Comparison of ENCODE assay signal across 16 cellular contexts in the genomic region with DNA sequence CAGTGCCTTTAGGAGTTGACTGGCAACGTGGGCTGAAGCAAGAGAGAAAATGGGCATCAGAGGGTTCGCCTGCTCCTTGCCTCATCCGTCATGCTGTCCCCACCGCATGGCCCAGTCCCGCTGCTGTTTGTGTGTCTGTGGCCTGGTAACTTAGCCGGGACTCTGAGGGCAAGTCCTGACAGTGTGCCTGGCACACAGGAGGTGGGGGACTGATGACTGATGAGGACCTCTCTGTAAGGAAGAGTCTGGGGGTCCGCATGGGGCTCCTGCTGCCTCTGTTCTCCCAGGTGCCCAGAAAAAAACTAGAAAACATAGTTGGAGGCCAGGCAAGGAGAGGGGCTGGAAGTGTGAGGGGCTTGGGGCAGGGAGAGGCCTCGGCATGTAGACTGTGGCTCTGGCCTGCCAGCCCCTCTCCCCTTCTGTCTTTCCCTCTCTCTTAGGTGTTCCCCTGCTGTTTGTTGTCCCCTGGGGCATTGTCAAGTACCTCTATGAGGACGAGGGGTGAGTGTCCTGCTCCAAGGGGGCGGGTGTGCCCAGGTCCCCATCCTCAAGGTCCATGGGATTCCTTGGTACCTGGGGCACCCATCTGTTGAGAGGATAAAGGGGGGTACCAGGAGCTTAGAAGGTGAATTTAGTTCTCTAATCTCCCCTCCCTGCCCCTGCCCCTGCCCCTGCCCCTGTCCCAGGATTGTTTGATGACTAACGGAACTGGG. TPM values are rescaled to one million over a fixed set of nuclear protein-coding genes. Genes with fewer than 3 reads are reported as not detected.
A peak's percentile ranks its signal among the peaks of the same experiment; 100 is the strongest.
DNase-seq lines count a peak whose midpoint lies in the region; ATAC-seq, FAIRE-seq and TF ChIP-seq lines count a peak whose summit lies in the region.
"Had no signal": no experiment of that assay in that cellular context is flagged by ENCODE, and none has a peak within 500 bp of the region (broad histone marks: within the 10 kb centered on the region; RNA-seq: fewer than 3 reads in every experiment).

No MANE protein-coding gene starts in this region.

- no peaks in the 10 kb centered on the region for H3K79me1 ChIP-seq in neuronal stem cell (ENCODE audit: low read depth, low read length)

- CTCF ChIA-PET in GM10248 (lab: Yijun Ruan, JAX): interaction anchor here (1.6 kb wide), 1 partner anchor 24 kb away, joined by 3 read pairs; no protein-coding TSS in a partner anchor

- H3K18ac ChIP-seq in neuronal stem cell (ENCODE audit: low read length): peak overlapping the region; percentile 17

- FAIRE-seq in RCC 7860 (lab: Jason Lieb, UNC): no peak
- FAIRE-seq: GM12878, H54 had no signal

- no peaks in the 10 kb centered on the region for H3K36me3 Mint-ChIP-seq in chondrocyte (ENCODE audit: low read depth)
- H3K36me3 Mint-ChIP-seq in naive thymus-derived CD8-positive, alpha-beta T cell: no peaks in the 10 kb centered on the region
- H3K36me3 Mint-ChIP-seq: CD4-positive, CD25-positive, alpha-beta regulatory T cell had no signal

- no peak overlapping the region for H3K4me3 ChIP-seq in neuronal stem cell (ENCODE audit: low read length in 2 of 2)
- H3K4me3 ChIP-seq: BLaER1 treated with 17β-estradiol and CSF1 and Interleukin-3, amounts not matched to agents 10 nM and 100 nM; GM12878 had no signal

- H3K27me3 Mint-ChIP-seq in chondrocyte (ENCODE audit: low read depth): peaks cover 25% of the 10 kb centered on the region
- H3K27me3 Mint-ChIP-seq in naive thymus-derived CD8-positive, alpha-beta T cell: no peaks in the 10 kb centered on the region

- H2BK5ac ChIP-seq in neuronal stem cell (ENCODE audit: low read length): no peak overlapping the region

- no peaks in the 10 kb centered on the region for H3K36me3 ChIP-seq in neuronal stem cell (replicated peaks in 1 of 2; ENCODE audit: control insufficient read depth in 2 of 2, insufficient read depth in 2 of 2, low read length in 2 of 2)
- H3K36me3 ChIP-seq: BLaER1 treated with 17β-estradiol and CSF1 and Interleukin-3, amounts not matched to agents 10 nM and 100 nM had no signal

- H3K4me2 ChIP-seq in neuronal stem cell (ENCODE audit: insufficient read depth, low read length, poor library complexity, severe bottlenecking): no peak overlapping the region

- ATAC-seq in naive thymus-derived CD8-positive, alpha-beta T cell: no peak

- peak; percentile 40 for DNase-seq in activated CD8-positive, alpha-beta memory T cell treated with anti-CD3 and anti-CD28 coated beads for 24 hours
- DNase-seq in activated CD8-positive, alpha-beta memory T cell treated with anti-CD3 and anti-CD28 coated beads, Interleukin-2, amount 50 U/mL, for 4 hours: no peak
- peak; percentile 20 for DNase-seq in GM10248 (ENCODE audit: extremely low spot score)
- peak; percentile 51 for DNase-seq in chondrocyte (ENCODE audit: low spot score)
- DNase-seq in neuronal stem cell (ENCODE audit: low spot score): no peak
- DNase-seq in naive thymus-derived CD8-positive, alpha-beta T cell: no peak
- no peak for DNase-seq in RCC 7860 (ENCODE audit: low spot score)
- DNase-seq in T-helper 2 cell: no peak
- DNase-seq: ACHN; CD4-positive, CD25-positive, alpha-beta regulatory T cell; DMS53 had no signal

- peak overlapping the region; percentile 15 for H3K14ac ChIP-seq in neuronal stem cell (ENCODE audit: low read length)

- POLR2A ChIA-PET in GM10248 (lab: Yijun Ruan, JAX): no interaction called here
- POLR2A ChIA-PET in naive thymus-derived CD8-positive, alpha-beta T cell (lab: Charles Lee): no interaction called here

- no peak overlapping the region for H4K91ac ChIP-seq in neuronal stem cell (ENCODE audit: low read depth, low read length, poor library complexity)

- H3K4me3 Mint-ChIP-seq in chondrocyte (ENCODE audit: unreplicated experiment): no peak overlapping the region
- H3K4me3 Mint-ChIP-seq in naive thymus-derived CD8-positive, alpha-beta T cell: no peak overlapping the region
- H3K4me3 Mint-ChIP-seq: CD4-positive, CD25-positive, alpha-beta regulatory T cell had no signal

- no CpG with 5 or more reads among the region's 11 CpGs for WGBS in neuronal stem cell (ENCODE audit: extremely low coverage in 2 of 2, insufficient read length in 2 of 2, insufficient replicate concordance in 1 of 2), 2 donors

- H3K4me1 ChIP-seq in neuronal stem cell (ENCODE audit: control insufficient read depth in 2 of 2, insufficient read depth in 1 of 2, low read depth in 1 of 2, low read length in 2 of 2): peaks cover 4 to 8% of the 10 kb centered on the region in 2 donors

- H3K9me3 ChIP-seq in neuronal stem cell (replicated peaks in 1 of 2; ENCODE audit: control insufficient read depth in 2 of 2, insufficient read depth in 1 of 2, low read depth in 1 of 2, low read length in 2 of 2): no peaks in the 10 kb centered on the region
- H3K9me3 ChIP-seq: BLaER1 treated with 17β-estradiol and CSF1 and Interleukin-3, amounts not matched to agents 10 nM and 100 nM had no signal

- H4K8ac ChIP-seq in neuronal stem cell (ENCODE audit: low read depth, low read length): no peak overlapping the region

- no peak overlapping the region for H3K27ac Mint-ChIP-seq in chondrocyte (ENCODE audit: unreplicated experiment)
- H3K27ac Mint-ChIP-seq in naive thymus-derived CD8-positive, alpha-beta T cell: no peak overlapping the region
- H3K27ac Mint-ChIP-seq: CD4-positive, CD25-positive, alpha-beta regulatory T cell had no signal

- H2BK15ac ChIP-seq in neuronal stem cell (ENCODE audit: low read length): no peak overlapping the region

- no peak overlapping the region for H2BK12ac ChIP-seq in neuronal stem cell (ENCODE audit: low read length)

- no peak overlapping the region for H3K27ac ChIP-seq in neuronal stem cell (replicated peaks; ENCODE audit: low read length)
- H3K27ac ChIP-seq: BLaER1 treated with 17β-estradiol and CSF1 and Interleukin-3, amounts not matched to agents 10 nM and 100 nM had no signal

- H3K23ac ChIP-seq in neuronal stem cell (ENCODE audit: low read depth, low read length, poor library complexity): peak overlapping the region; percentile 67

- H3K9me3 Mint-ChIP-seq in chondrocyte (ENCODE audit: low read depth): no peaks in the 10 kb centered on the region
- no peaks in the 10 kb centered on the region for H3K9me3 Mint-ChIP-seq in naive thymus-derived CD8-positive, alpha-beta T cell
- H3K9me3 Mint-ChIP-seq: CD4-positive, CD25-positive, alpha-beta regulatory T cell had no signal

- H2BK120ac ChIP-seq in neuronal stem cell (ENCODE audit: low read depth, low read length): peak overlapping the region; percentile 14

- H3K9ac ChIP-seq in neuronal stem cell (ENCODE audit: low read depth, low read length, poor library complexity): no peak overlapping the region
- H3K9ac ChIP-seq: BLaER1 treated with 17β-estradiol and CSF1 and Interleukin-3, amounts not matched to agents 10 nM and 100 nM had no signal

- H3K4ac ChIP-seq in neuronal stem cell (ENCODE audit: low read length): no peak overlapping the region

- peaks cover 0 to 11% (median 0%) of the 10 kb centered on the region in 3 experiments for H3K27me3 ChIP-seq in neuronal stem cell (ENCODE audit: control insufficient read depth in 3 of 3, insufficient read depth in 3 of 3, low read depth in 1 of 3, low read length in 3 of 3)
- H3K27me3 ChIP-seq: BLaER1 treated with 17β-estradiol and CSF1 and Interleukin-3, amounts not matched to agents 10 nM and 100 nM had no signal

- no peak overlapping the region for H2AK5ac ChIP-seq in neuronal stem cell (ENCODE audit: low read depth, low read length)

- no peak for TF ChIP-seq CTCF in GM10248 (IDR thresholded peaks at IDR 0.05; ENCODE audit: control extremely low read depth, extremely low read depth, low read depth, missing control alignments)
- no peak for TF ChIP-seq CTCF in chondrocyte (IDR thresholded peaks at IDR 0.05)

- no peaks in the 10 kb centered on the region for H3K4me1 Mint-ChIP-seq in chondrocyte (ENCODE audit: low read depth)
- peaks cover 0 to 4% (median 0%) of the 10 kb centered on the region in 4 donors for H3K4me1 Mint-ChIP-seq in naive thymus-derived CD8-positive, alpha-beta T cell
- H3K4me1 Mint-ChIP-seq: CD4-positive, CD25-positive, alpha-beta regulatory T cell had no signal

- no peak overlapping the region for H2AFZ ChIP-seq in neuronal stem cell (ENCODE audit: low read length)

RNA-seq across cellular contexts. Expression of gene GLP1R, which starts 29.5 kb away (rescaled TPM):
- not detected in 3 replicates for total RNA-seq in chondrocyte
- 0.92 TPM for polyA plus RNA-seq in neuronal stem cell (2013, experiment 1 of 2)
- 0.86 TPM for polyA plus RNA-seq in neuronal stem cell (2013, experiment 2 of 2)
- not detected for total RNA-seq in naive thymus-derived CD8-positive, alpha-beta T cell
- polyA plus RNA-seq in naive thymus-derived CD8-positive, alpha-beta T cell: not detected
- total RNA-seq: A172; CD4-positive, CD25-positive, alpha-beta regulatory T cell; Daoy; GM12878 had no signal
- polyA plus RNA-seq: CD4-positive, CD25-positive, alpha-beta regulatory T cell had no signal

RNA-seq across cellular contexts. Expression of gene SAYSD1, which starts 36.9 kb away (rescaled TPM):
- total RNA-seq in chondrocyte: 12.3 to 13.9 TPM (median 13.6 TPM) in 3 replicates
- 11.2 TPM for polyA plus RNA-seq in neuronal stem cell (2013, experiment 1 of 2)
- 11.0 TPM for polyA plus RNA-seq in neuronal stem cell (2013, experiment 2 of 2)
- total RNA-seq in naive thymus-derived CD8-positive, alpha-beta T cell: 10 to 100 TPM; 20.2 to 22.8 TPM
- 10 to 100 TPM; 17.5 to 20.3 (median 18.1) TPM for polyA plus RNA-seq in naive thymus-derived CD8-positive, alpha-beta T cell

Comparison
In these comparisons a context has a peak if more than half of its experiments do, and no peak if none do; other contexts are left out.
1. DNase-seq: peak in activated CD8-positive, alpha-beta memory T cell treated with anti-CD3 and anti-CD28 coated beads for 24 hours (single experiment), GM10248 (single experiment) and chondrocyte (single experiment); none in activated CD8-positive, alpha-beta memory T cell treated with anti-CD3 and anti-CD28 coated beads, Interleukin-2, amount 50 U/mL, for 4 hours (single experiment), neuronal stem cell (single experiment), naive thymus-derived CD8-positive, alpha-beta T cell (0 of 10), RCC 7860 (single experiment) and T-helper 2 cell (0 of 5).